Comparison of ENCODE assay signal across 1 cellular context in genomic region chrX:22323541-22323940, GRCh38.
TF ChIP-seq lines count a peak whose summit lies in the region.

No MANE protein-coding gene starts in this region.

TF ChIP-seq in SK-N-SH treated with all-trans-retinoic acid at 6 μM for 48 hours, 23 proteins besides CTCF, POLR2A, EP300 and RAD21 (continued from another document):
- TF ChIP-seq, protein P1, sequence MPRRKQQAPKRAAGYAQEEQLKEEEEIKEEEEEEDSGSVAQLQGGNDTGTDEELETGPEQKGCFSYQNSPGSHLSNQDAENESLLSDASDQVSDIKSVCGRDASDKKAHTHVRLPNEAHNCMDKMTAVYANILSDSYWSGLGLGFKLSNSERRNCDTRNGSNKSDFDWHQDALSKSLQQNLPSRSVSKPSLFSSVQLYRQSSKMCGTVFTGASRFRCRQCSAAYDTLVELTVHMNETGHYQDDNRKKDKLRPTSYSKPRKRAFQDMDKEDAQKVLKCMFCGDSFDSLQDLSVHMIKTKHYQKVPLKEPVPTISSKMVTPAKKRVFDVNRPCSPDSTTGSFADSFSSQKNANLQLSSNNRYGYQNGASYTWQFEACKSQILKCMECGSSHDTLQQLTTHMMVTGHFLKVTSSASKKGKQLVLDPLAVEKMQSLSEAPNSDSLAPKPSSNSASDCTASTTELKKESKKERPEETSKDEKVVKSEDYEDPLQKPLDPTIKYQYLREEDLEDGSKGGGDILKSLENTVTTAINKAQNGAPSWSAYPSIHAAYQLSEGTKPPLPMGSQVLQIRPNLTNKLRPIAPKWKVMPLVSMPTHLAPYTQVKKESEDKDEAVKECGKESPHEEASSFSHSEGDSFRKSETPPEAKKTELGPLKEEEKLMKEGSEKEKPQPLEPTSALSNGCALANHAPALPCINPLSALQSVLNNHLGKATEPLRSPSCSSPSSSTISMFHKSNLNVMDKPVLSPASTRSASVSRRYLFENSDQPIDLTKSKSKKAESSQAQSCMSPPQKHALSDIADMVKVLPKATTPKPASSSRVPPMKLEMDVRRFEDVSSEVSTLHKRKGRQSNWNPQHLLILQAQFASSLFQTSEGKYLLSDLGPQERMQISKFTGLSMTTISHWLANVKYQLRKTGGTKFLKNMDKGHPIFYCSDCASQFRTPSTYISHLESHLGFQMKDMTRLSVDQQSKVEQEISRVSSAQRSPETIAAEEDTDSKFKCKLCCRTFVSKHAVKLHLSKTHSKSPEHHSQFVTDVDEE (CRISPR knock-in tag; IDR thresholded peaks at IDR 0.05) = no peak
- TF ChIP-seq OSR1 (CRISPR knock-in tag; IDR thresholded peaks at IDR 0.05) = no peak
- no peak for TF ChIP-seq RARB (CRISPR knock-in tag; IDR thresholded peaks at IDR 0.05)
- no peak for TF ChIP-seq GLIS3 (CRISPR knock-in tag; IDR thresholded peaks at IDR 0.05)
- no peak for TF ChIP-seq ZC3H10 (CRISPR knock-in tag; IDR thresholded peaks at IDR 0.05)
- no peak for TF ChIP-seq ISL1 (CRISPR knock-in tag; IDR thresholded peaks at IDR 0.05)
- TF ChIP-seq ARNTL (CRISPR knock-in tag; IDR thresholded peaks at IDR 0.05; ENCODE audit: borderline replicate concordance, low read depth) = no peak
- TF ChIP-seq ZFP30 (CRISPR knock-in tag; IDR thresholded peaks at IDR 0.05) = no peak
TF ChIP-seq in SK-N-SH treated with all-trans-retinoic acid at 6 μM for 48 hours: peak in this region for 0.
